9 cellular contexts compared by ENCODE assay signal in genomic region chr1:62082456-62083363, GRCh38.
DNase-seq lines count a peak whose midpoint lies in the region; ATAC-seq, FAIRE-seq and TF ChIP-seq lines count a peak whose summit lies in the region.
"Had no signal": no experiment of that assay in that cellular context is flagged by ENCODE, and none has a peak within 500 bp of the region (broad histone marks: within the 10 kb centered on the region; RNA-seq: fewer than 3 reads in every experiment).

No MANE protein-coding gene starts in this region.

- no peak overlapping the region for H3K56ac ChIP-seq in H1 (replicated peaks; ENCODE audit: insufficient read length, low read depth, low read length)

- H2AFZ ChIP-seq in H1 (ENCODE audit: low read length) = no peak overlapping the region

- no peak overlapping the region for H2BK12ac ChIP-seq in H1 (ENCODE audit: low read depth, low read length)

- H2BK15ac ChIP-seq in H1 (ENCODE audit: low read length) = no peak overlapping the region

- H3K4me2 ChIP-seq in H1 (ENCODE audit: insufficient read depth in 1 of 2, low read depth in 2 of 2, low read length in 2 of 2) = no peak overlapping the region
- H3K4me2 ChIP-seq: BLaER1 treated with 17β-estradiol and CSF1 and Interleukin-3, amounts not matched to agents 10 nM and 100 nM had no signal

- no peak overlapping the region for H3K14ac ChIP-seq in H1 (ENCODE audit: insufficient read length)

- WGBS in H1 (ENCODE audit: extremely low coverage in 1 of 2, insufficient coverage in 1 of 2, insufficient read length in 1 of 2, insufficient replicate concordance in 2 of 2, low coverage in 1 of 2, low lambda C conversion rate in 2 of 2, missing lambda C conversion rate in 1 of 2), 2 experiments = 87% methylated on average over 14 of the region's 14 CpGs; no CpG with 5 or more reads in 1 of the 2 experiments

- H3K9me3 ChIP-seq in H1 (ENCODE audit: insufficient read depth in 2 of 2, low read depth in 1 of 2, low read length in 1 of 2) (no peaks in the 10 kb centered on the region), upper lobe of right lung (no peaks in the 10 kb centered on the region)
- H3K9me3 ChIP-seq: BLaER1 treated with 17β-estradiol and CSF1 and Interleukin-3, amounts not matched to agents 10 nM and 100 nM had no signal

- no peak for TF ChIP-seq EP300 in H1 (IDR thresholded peaks at IDR 0.05; ENCODE audit: borderline replicate concordance in 1 of 2, low read depth in 2 of 2, low read length in 2 of 2)

- H3K79me1 ChIP-seq in H1 (ENCODE audit: low read depth, low read length) = no peaks in the 10 kb centered on the region

- H3K36me3 ChIP-seq in H1 (ENCODE audit: control insufficient read depth in 2 of 4, insufficient read depth in 4 of 4, low read length in 3 of 4) (peaks cover 0 to 10% (median 3%) of the 10 kb centered on the region in 4 experiments; a peak in 3 of 8 replicates), upper lobe of right lung (peaks cover 15% of the 10 kb centered on the region)
- H3K36me3 ChIP-seq: BLaER1 treated with 17β-estradiol and CSF1 and Interleukin-3, amounts not matched to agents 10 nM and 100 nM had no signal

- no peak overlapping the region for H4K5ac ChIP-seq in H1 (ENCODE audit: insufficient read length, low read depth, low read length)

- H2BK5ac ChIP-seq in H1 (ENCODE audit: low read depth, low read length) = no peak overlapping the region

- TF ChIP-seq RAD21 in H1 (IDR thresholded peaks at IDR 0.05 in 1 of 2, conservative IDR thresholded peaks at IDR 0.05 in 1 of 2; ENCODE audit: low read depth in 2 of 2, low read length in 2 of 2) = peak; percentile 61 to 67

- H3K23ac ChIP-seq in H1 (ENCODE audit: insufficient read length) = no peak overlapping the region

- H4K91ac ChIP-seq in H1 (replicated peaks; ENCODE audit: insufficient read length, low read length) = no peak overlapping the region

- no peak overlapping the region for H3K4ac ChIP-seq in H1 (replicated peaks; ENCODE audit: insufficient read length, low read depth, low read length)

- DNase-seq in DMS153 treated with DMSO at 0.1 percent for 48 hours (lab: John Stamatoyannopoulos, UW; ENCODE audit: unreplicated experiment) (peak; percentile 1), DMS153 (lab: John Stamatoyannopoulos, UW) (no peak), NCI-H1105 treated with DMSO at 0.1 percent for 48 hours (lab: John Stamatoyannopoulos, UW) (peak; percentile 31), H1 (ENCODE audit: low read depth in 1 of 2, low spot score in 2 of 2) (no peak), midbrain (lab: John Stamatoyannopoulos, UW) (peak; percentile 15), upper lobe of right lung (no peak)
- DNase-seq in activated CD4-positive, alpha-beta T cell treated with anti-CD3 and anti-CD28 coated beads for 1 hour = peak; percentile 8

- H2BK20ac ChIP-seq in H1 (ENCODE audit: low read length) = no peak overlapping the region

- intact Hi-C loops in upper lobe of right lung (cut with DNase I) = no loop called here

- no peak overlapping the region for H3K18ac ChIP-seq in H1 (ENCODE audit: extremely low read depth, low read length)

- no peaks in the 10 kb centered on the region for H3K79me2 ChIP-seq in H1 (ENCODE audit: control insufficient read depth in 1 of 2, insufficient read depth in 2 of 2, low read length in 2 of 2)

- no peak overlapping the region for H4K8ac ChIP-seq in H1 (ENCODE audit: extremely low read depth, insufficient read depth, low read length)

- POLR2A ChIA-PET in H1 (lab: Charles Lee; ENCODE audit: partially characterized antibody) = interaction anchor here (1.0 to 1.1 kb wide), 2 partner anchors 11 to 355 kb away, joined by 3 read pairs; no protein-coding TSS in a partner anchor

- H2AK5ac ChIP-seq in H1 (ENCODE audit: low read depth, low read length) = no peak overlapping the region

- FAIRE-seq in H1 (lab: Jason Lieb, UNC) = peak; percentile 95

- H3K9ac ChIP-seq in H1 (replicated peaks in 1 of 4; ENCODE audit: extremely low read depth in 1 of 4, low read depth in 3 of 4, low read length in 3 of 4) = no peak overlapping the region
- H3K9ac ChIP-seq: BLaER1 treated with 17β-estradiol and CSF1 and Interleukin-3, amounts not matched to agents 10 nM and 100 nM had no signal

- H3K27ac ChIP-seq in H1 (ENCODE audit: low read depth, low read length) = no peak overlapping the region
- H3K27ac ChIP-seq in upper lobe of right lung = no peak overlapping the region
- H3K27ac ChIP-seq: BLaER1 treated with 17β-estradiol and CSF1 and Interleukin-3, amounts not matched to agents 10 nM and 100 nM had no signal

- no peak for TF ChIP-seq POLR2A in H1 (IDR thresholded peaks at IDR 0.05; ENCODE audit: control extremely low read depth in 1 of 2, low read depth in 2 of 2, low read length in 2 of 2)

- no peaks in the 10 kb centered on the region for H3K23me2 ChIP-seq in H1 (ENCODE audit: low read depth, low read length)

- no peak overlapping the region for H3K4me3 ChIP-seq in H1 (ENCODE audit: extremely low read depth in 1 of 4, insufficient read depth in 2 of 4, low read depth in 3 of 4, low read length in 4 of 4)
- H3K4me3 ChIP-seq in upper lobe of right lung = no peak overlapping the region
- H3K4me3 ChIP-seq: BLaER1 treated with 17β-estradiol and CSF1 and Interleukin-3, amounts not matched to agents 10 nM and 100 nM had no signal

- H3K4me1 ChIP-seq in H1 (replicated peaks in 1 of 4; ENCODE audit: control insufficient read depth in 3 of 4, insufficient read depth in 4 of 4, low read length in 3 of 4) (no peaks in the 10 kb centered on the region), upper lobe of right lung (no peaks in the 10 kb centered on the region)

- H4K20me1 ChIP-seq in H1 (replicated peaks in 1 of 2; ENCODE audit: control insufficient read depth in 1 of 2, insufficient read depth in 2 of 2, low read length in 2 of 2) = no peaks in the 10 kb centered on the region
- H4K20me1 ChIP-seq: BLaER1 treated with 17β-estradiol and CSF1 and Interleukin-3, amounts not matched to agents 10 nM and 100 nM had no signal

- no peaks in the 10 kb centered on the region for H3K27me3 ChIP-seq in H1 (replicated peaks in 1 of 4; ENCODE audit: control insufficient read depth in 3 of 4, extremely low read depth in 1 of 4, insufficient read depth in 3 of 4, low read length in 3 of 4)
- no peaks in the 10 kb centered on the region for H3K27me3 ChIP-seq in upper lobe of right lung
- H3K27me3 ChIP-seq: BLaER1 treated with 17β-estradiol and CSF1 and Interleukin-3, amounts not matched to agents 10 nM and 100 nM had no signal

- ATAC-seq in GM21786 (IDR thresholded peaks at IDR 0.05; ENCODE audit: unreplicated experiment) (peak; percentile 75), upper lobe of right lung (peak; percentile 76)

- CTCF ChIA-PET in H1 (lab: Charles Lee; ENCODE audit: partially characterized antibody) = interaction anchor here (0.7 to 4.3 kb wide), 55 partner anchors 8 to 325 kb away, joined by 3 to 77 read pairs (median 4); no protein-coding TSS in a partner anchor

- peak; percentile 61 to 93 (median 79) for TF ChIP-seq CTCF in H1 (IDR thresholded peaks at IDR 0.05; ENCODE audit: control extremely low read depth in 1 of 3, insufficient read depth in 1 of 3, low read depth in 1 of 3, low read length in 3 of 3)
- TF ChIP-seq CTCF in upper lobe of right lung (IDR thresholded peaks at IDR 0.05) = peak; percentile 90

- no peak overlapping the region for H2BK120ac ChIP-seq in H1 (replicated peaks; ENCODE audit: low read depth, low read length)

TF ChIP-seq in H1, 55 proteins besides CTCF, POLR2A, EP300 and RAD21:
- TF ChIP-seq NANOG (IDR thresholded peaks at IDR 0.05; ENCODE audit: insufficient read depth, low read depth, low read length, poor library complexity, severe bottlenecking) (no peak), SP4 (IDR thresholded peaks at IDR 0.05; ENCODE audit: low read length) (no peak), JUN (IDR thresholded peaks at IDR 0.05; ENCODE audit: low read depth, low read length) (no peak), ZNF274 (IDR thresholded peaks at IDR 0.05; ENCODE audit: borderline replicate concordance, extremely low read depth, low read length) (no peak), SAP30 (IDR thresholded peaks at IDR 0.05; ENCODE audit: insufficient read depth, insufficient replicate concordance, low read length) (no peak)

Comparison
In these comparisons a context has a peak if more than half of its experiments do, and no peak if none do; other contexts are left out.
1. DNase-seq: peak in DMS153 treated with DMSO at 0.1 percent for 48 hours (single experiment), NCI-H1105 treated with DMSO at 0.1 percent for 48 hours (single experiment), activated CD4-positive, alpha-beta T cell treated with anti-CD3 and anti-CD28 coated beads for 1 hour (single experiment) and midbrain (single experiment); none in DMS153 (single experiment), H1 (0 of 2) and upper lobe of right lung (single experiment).